In genomic region chr3:183500349-183500748, GRCh38 we compare ENCODE assay signal across 1 cellular context.
TF ChIP-seq lines count a peak whose summit lies in the region.

No MANE protein-coding gene starts in this region.

TF ChIP-seq in HepG2, 621 proteins besides CTCF, POLR2A, EP300 and RAD21:
- TF ChIP-seq ZNF766 (CRISPR knock-in tag; IDR thresholded peaks at IDR 0.05; ENCODE audit: borderline replicate concordance): no peak
- TF ChIP-seq ZNF607 (CRISPR knock-in tag; IDR thresholded peaks at IDR 0.05; ENCODE audit: borderline replicate concordance): no peak
- TF ChIP-seq, protein P1, sequence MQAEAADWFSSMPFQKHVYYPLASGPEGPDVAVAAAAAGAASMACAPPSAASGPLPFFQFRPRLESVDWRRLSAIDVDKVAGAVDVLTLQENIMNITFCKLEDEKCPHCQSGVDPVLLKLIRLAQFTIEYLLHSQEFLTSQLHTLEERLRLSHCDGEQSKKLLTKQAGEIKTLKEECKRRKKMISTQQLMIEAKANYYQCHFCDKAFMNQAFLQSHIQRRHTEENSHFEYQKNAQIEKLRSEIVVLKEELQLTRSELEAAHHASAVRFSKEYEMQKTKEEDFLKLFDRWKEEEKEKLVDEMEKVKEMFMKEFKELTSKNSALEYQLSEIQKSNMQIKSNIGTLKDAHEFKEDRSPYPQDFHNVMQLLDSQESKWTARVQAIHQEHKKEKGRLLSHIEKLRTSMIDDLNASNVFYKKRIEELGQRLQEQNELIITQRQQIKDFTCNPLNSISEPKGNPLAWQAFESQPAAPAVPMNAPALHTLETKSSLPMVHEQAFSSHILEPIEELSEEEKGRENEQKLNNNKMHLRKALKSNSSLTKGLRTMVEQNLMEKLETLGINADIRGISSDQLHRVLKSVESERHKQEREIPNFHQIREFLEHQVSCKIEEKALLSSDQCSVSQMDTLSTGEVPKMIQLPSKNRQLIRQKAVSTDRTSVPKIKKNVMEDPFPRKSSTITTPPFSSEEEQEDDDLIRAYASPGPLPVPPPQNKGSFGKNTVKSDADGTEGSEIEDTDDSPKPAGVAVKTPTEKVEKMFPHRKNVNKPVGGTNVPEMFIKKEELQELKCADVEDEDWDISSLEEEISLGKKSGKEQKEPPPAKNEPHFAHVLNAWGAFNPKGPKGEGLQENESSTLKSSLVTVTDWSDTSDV (CRISPR knock-in tag; IDR thresholded peaks at IDR 0.05): no peak
- no peak for TF ChIP-seq ZFX (CRISPR knock-in tag; IDR thresholded peaks at IDR 0.05; ENCODE audit: low read depth)
- no peak for TF ChIP-seq ZNF569 (CRISPR knock-in tag; IDR thresholded peaks at IDR 0.05; ENCODE audit: borderline replicate concordance)
- no peak for TF ChIP-seq HOXA7 (CRISPR knock-in tag; IDR thresholded peaks at IDR 0.05)
- TF ChIP-seq SOX5 (CRISPR knock-in tag; IDR thresholded peaks at IDR 0.05; ENCODE audit: borderline replicate concordance): no peak
- TF ChIP-seq E2F5 (CRISPR knock-in tag; conservative IDR thresholded peaks at IDR 0.05): no peak
- TF ChIP-seq ZKSCAN5 (CRISPR knock-in tag; IDR thresholded peaks at IDR 0.05): no peak
- no peak for TF ChIP-seq ZNF234 (CRISPR knock-in tag; conservative IDR thresholded peaks at IDR 0.05)
- TF ChIP-seq, protein P2, sequence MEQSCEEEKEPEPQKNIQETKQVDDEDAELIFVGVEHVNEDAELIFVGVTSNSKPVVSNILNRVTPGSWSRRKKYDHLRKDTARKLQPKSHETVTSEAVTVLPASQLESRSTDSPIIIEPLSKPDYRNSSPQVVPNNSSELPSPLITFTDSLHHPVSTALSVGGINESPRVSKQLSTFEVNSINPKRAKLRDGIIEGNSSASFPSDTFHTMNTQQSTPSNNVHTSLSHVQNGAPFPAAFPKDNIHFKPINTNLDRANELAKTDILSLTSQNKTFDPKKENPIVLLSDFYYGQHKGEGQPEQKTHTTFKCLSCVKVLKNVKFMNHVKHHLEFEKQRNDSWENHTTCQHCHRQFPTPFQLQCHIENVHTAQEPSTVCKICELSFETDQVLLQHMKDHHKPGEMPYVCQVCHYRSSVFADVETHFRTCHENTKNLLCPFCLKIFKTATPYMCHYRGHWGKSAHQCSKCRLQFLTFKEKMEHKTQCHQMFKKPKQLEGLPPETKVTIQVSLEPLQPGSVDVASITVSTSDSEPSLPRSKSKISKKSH (CRISPR knock-in tag; IDR thresholded peaks at IDR 0.05; ENCODE audit: borderline replicate concordance): no peak
- no peak for TF ChIP-seq ZNF12 (CRISPR knock-in tag; IDR thresholded peaks at IDR 0.05)
- TF ChIP-seq PHB2 (IDR thresholded peaks at IDR 0.05; ENCODE audit: partially characterized antibody): no peak
- no peak for TF ChIP-seq ZNF10 (CRISPR knock-in tag; IDR thresholded peaks at IDR 0.05; ENCODE audit: borderline replicate concordance, low read depth)
- TF ChIP-seq MYNN (CRISPR knock-in tag; IDR thresholded peaks at IDR 0.05; ENCODE audit: low read depth): no peak
- TF ChIP-seq ZBTB20 (CRISPR knock-in tag; IDR thresholded peaks at IDR 0.05; ENCODE audit: borderline replicate concordance, low read depth): no peak
- TF ChIP-seq ELF4 (CRISPR knock-in tag; IDR thresholded peaks at IDR 0.05; ENCODE audit: borderline replicate concordance): no peak
- TF ChIP-seq ZNF142 (CRISPR knock-in tag; IDR thresholded peaks at IDR 0.05): no peak
- no peak for TF ChIP-seq HMGA1 (CRISPR knock-in tag; conservative IDR thresholded peaks at IDR 0.05)
